Comparison of ENCODE assay signal across 1 cellular context in the genomic region with DNA sequence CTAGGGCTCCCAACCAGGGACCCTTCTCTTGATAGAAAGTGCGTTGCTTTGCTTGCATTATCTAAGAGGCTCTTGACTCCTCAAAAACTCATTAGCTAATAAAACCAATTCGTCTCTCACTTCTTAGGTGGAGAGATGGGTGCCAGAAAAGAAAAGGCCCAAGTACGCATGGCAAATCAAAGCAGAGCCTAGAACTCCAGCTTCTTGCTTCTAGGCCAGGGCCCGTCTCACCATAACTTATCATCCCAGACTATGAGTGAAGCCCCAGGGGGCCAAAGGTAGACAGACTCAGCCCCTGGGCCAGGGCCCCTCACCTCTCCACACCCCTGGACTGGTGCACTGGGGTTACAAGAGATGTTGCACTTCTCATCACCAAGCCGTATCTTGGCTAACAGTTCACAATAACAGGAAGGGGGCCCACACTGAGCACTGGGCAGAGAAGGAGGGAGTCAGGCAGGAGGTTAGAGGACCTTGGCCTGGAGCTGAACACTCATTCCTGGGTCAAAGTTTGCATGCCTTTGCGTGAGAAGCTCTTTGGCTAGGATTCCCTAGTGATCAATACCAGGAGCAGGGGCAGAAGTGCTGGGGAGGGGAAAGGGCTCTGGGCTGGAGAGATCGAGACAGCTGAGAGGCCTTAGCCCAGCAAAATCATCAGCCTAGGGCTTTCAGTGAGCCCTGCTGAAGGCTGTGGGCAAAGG.
TF ChIP-seq lines count a peak whose summit lies in the region.

No MANE protein-coding gene starts in this region.

TF ChIP-seq in HepG2, 621 proteins besides CTCF, POLR2A, EP300 and RAD21 (continued from another document and continues in another):
- no peak for TF ChIP-seq ZNF225 (CRISPR knock-in tag; IDR thresholded peaks at IDR 0.05)
- no peak for TF ChIP-seq REXO4 (CRISPR knock-in tag; IDR thresholded peaks at IDR 0.05; ENCODE audit: borderline replicate concordance)
- no peak for TF ChIP-seq ZNF7 (CRISPR knock-in tag; IDR thresholded peaks at IDR 0.05)
- no peak for TF ChIP-seq ZNF616 (CRISPR knock-in tag; IDR thresholded peaks at IDR 0.05; ENCODE audit: low read depth)
- peak; percentile 74; the same call in 1 of the 2 replicates for TF ChIP-seq ARNTL (CRISPR knock-in tag; IDR thresholded peaks at IDR 0.05)
- TF ChIP-seq ZNF124 (CRISPR knock-in tag; IDR thresholded peaks at IDR 0.05), result 0 out of 2 replicates have a peak, but pooled peaks have one; percentile 62
- no peak for TF ChIP-seq ATF7 (IDR thresholded peaks at IDR 0.05)
- TF ChIP-seq ATF7 (CRISPR knock-in tag; IDR thresholded peaks at IDR 0.05), result 0 out of 2 replicates have a peak, but pooled peaks have one; percentile 18
- no peak for TF ChIP-seq TOPORS (CRISPR knock-in tag; IDR thresholded peaks at IDR 0.05)
- TF ChIP-seq PATZ1 (CRISPR knock-in tag; IDR thresholded peaks at IDR 0.05), result peak; percentile 81
- peak; percentile 100 for TF ChIP-seq PAXIP1 (CRISPR knock-in tag; conservative IDR thresholded peaks at IDR 0.05)
- no peak for TF ChIP-seq SRF (IDR thresholded peaks at IDR 0.05; ENCODE audit: low read depth, low read length)
- TF ChIP-seq ZNF205 (CRISPR knock-in tag; IDR thresholded peaks at IDR 0.05), result peak; percentile 88
- TF ChIP-seq CHD4 (IDR thresholded peaks at IDR 0.05; ENCODE audit: borderline replicate concordance, low read length), result no peak
- TF ChIP-seq ZNF160 (CRISPR knock-in tag; IDR thresholded peaks at IDR 0.05), result no peak
- peak; percentile 89; the same call in 1 of the 2 replicates for TF ChIP-seq MZF1 (CRISPR knock-in tag; IDR thresholded peaks at IDR 0.05; ENCODE audit: borderline replicate concordance)
- TF ChIP-seq, protein P1, sequence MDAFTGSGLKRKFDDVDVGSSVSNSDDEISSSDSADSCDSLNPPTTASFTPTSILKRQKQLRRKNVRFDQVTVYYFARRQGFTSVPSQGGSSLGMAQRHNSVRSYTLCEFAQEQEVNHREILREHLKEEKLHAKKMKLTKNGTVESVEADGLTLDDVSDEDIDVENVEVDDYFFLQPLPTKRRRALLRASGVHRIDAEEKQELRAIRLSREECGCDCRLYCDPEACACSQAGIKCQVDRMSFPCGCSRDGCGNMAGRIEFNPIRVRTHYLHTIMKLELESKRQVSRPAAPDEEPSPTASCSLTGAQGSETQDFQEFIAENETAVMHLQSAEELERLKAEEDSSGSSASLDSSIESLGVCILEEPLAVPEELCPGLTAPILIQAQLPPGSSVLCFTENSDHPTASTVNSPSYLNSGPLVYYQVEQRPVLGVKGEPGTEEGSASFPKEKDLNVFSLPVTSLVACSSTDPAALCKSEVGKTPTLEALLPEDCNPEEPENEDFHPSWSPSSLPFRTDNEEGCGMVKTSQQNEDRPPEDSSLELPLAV (CRISPR knock-in tag; conservative IDR thresholded peaks at IDR 0.05; ENCODE audit: low read depth), result no peak
- TF ChIP-seq, protein P2, sequence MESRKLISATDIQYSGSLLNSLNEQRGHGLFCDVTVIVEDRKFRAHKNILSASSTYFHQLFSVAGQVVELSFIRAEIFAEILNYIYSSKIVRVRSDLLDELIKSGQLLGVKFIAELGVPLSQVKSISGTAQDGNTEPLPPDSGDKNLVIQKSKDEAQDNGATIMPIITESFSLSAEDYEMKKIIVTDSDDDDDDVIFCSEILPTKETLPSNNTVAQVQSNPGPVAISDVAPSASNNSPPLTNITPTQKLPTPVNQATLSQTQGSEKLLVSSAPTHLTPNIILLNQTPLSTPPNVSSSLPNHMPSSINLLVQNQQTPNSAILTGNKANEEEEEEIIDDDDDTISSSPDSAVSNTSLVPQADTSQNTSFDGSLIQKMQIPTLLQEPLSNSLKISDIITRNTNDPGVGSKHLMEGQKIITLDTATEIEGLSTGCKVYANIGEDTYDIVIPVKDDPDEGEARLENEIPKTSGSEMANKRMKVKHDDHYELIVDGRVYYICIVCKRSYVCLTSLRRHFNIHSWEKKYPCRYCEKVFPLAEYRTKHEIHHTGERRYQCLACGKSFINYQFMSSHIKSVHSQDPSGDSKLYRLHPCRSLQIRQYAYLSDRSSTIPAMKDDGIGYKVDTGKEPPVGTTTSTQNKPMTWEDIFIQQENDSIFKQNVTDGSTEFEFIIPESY (CRISPR knock-in tag; IDR thresholded peaks at IDR 0.05), result no peak
- no peak for TF ChIP-seq SNRNP70 (IDR thresholded peaks at IDR 0.05; ENCODE audit: low read depth, low read length)
- TF ChIP-seq HES4 (CRISPR knock-in tag; IDR thresholded peaks at IDR 0.05; ENCODE audit: borderline replicate concordance), result no peak
- TF ChIP-seq ZHX2 (IDR thresholded peaks at IDR 0.05; ENCODE audit: low read depth), result 0 out of 2 replicates have a peak, but pooled peaks have one; percentile 38
- TF ChIP-seq ZHX2 (CRISPR knock-in tag; IDR thresholded peaks at IDR 0.05; ENCODE audit: borderline replicate concordance), result no peak
- no peak for TF ChIP-seq NFRKB (IDR thresholded peaks at IDR 0.05)
- no peak for TF ChIP-seq PCBP1 (IDR thresholded peaks at IDR 0.05; ENCODE audit: borderline replicate concordance, low read depth, low read length)
- TF ChIP-seq DR1 (CRISPR knock-in tag; IDR thresholded peaks at IDR 0.05), result no peak
- TF ChIP-seq KDM5B (CRISPR knock-in tag; IDR thresholded peaks at IDR 0.05; ENCODE audit: borderline replicate concordance), result peak; percentile 41; the same call in 1 of the 2 replicates
- no peak for TF ChIP-seq ZZZ3 (CRISPR knock-in tag; IDR thresholded peaks at IDR 0.05; ENCODE audit: borderline replicate concordance)
- TF ChIP-seq MNT (IDR thresholded peaks at IDR 0.05), result no peak
- peak; percentile 33; the same call in 1 of the 2 replicates for TF ChIP-seq SALL2 (CRISPR knock-in tag; IDR thresholded peaks at IDR 0.05)
- TF ChIP-seq, protein P3, sequence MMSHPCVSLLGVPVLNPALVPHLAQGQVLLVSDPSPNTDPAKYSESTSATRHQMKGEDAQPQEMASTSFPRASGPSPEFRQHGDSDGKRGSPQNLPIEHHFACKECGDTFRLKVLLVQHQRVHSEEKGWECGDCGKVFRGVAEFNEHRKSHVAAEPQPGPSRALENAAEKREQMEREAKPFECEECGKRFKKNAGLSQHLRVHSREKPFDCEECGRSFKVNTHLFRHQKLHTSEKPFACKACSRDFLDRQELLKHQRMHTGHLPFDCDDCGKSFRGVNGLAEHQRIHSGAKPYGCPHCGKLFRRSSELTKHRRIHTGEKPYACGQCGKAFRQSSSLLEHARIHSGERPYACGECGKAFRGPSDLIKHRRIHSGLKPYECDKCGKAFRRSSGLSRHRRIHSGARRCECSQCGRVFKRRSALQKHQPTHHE (CRISPR knock-in tag; IDR thresholded peaks at IDR 0.05; ENCODE audit: borderline replicate concordance), result no peak
- no peak for TF ChIP-seq GMEB2 (CRISPR knock-in tag; IDR thresholded peaks at IDR 0.05; ENCODE audit: low read depth)
- no peak for TF ChIP-seq SATB2 (CRISPR knock-in tag; IDR thresholded peaks at IDR 0.05)
- TF ChIP-seq ZNF326 (CRISPR knock-in tag; IDR thresholded peaks at IDR 0.05; ENCODE audit: borderline replicate concordance), result no peak
- peak; percentile 50; the same call in 1 of the 2 replicates for TF ChIP-seq YEATS4 (CRISPR knock-in tag; IDR thresholded peaks at IDR 0.05; ENCODE audit: borderline replicate concordance)
